Comparison of ENCODE assay signal across 11 cellular contexts in genomic region chr14:92659765-92660561, GRCh38.
DNase-seq lines count a peak whose midpoint lies in the region; ATAC-seq, FAIRE-seq and TF ChIP-seq lines count a peak whose summit lies in the region.
"Had no signal": no experiment of that assay in that cellular context is flagged by ENCODE, and none has a peak within 500 bp of the region (broad histone marks: within the 10 kb centered on the region; RNA-seq: fewer than 3 reads in every experiment).

No MANE protein-coding gene starts in this region.

- ATAC-seq in GM21390 (IDR thresholded peaks at IDR 0.05; ENCODE audit: unreplicated experiment) (no peak), GM18498 (IDR thresholded peaks at IDR 0.05; ENCODE audit: unreplicated experiment) (no peak), HG02571 (IDR thresholded peaks at IDR 0.05; ENCODE audit: unreplicated experiment) (no peak)

- 84% methylated on average over 7 of the region's 11 CpGs for WGBS in esophagus muscularis mucosa

- no peak for TF ChIP-seq CTCF in esophagus muscularis mucosa (IDR thresholded peaks at IDR 0.05)

- peaks cover 0 to 51% (median 30%) of the 10 kb centered on the region in 4 donors for H3K36me3 ChIP-seq in esophagus muscularis mucosa
- H3K36me3 ChIP-seq: uterus had no signal

- intact Hi-C loops in esophagus muscularis mucosa (cut with DNase I): no loop called here

- no peaks in the 10 kb centered on the region for H3K9me3 ChIP-seq in esophagus muscularis mucosa
- H3K9me3 ChIP-seq: SK-N-SH, uterus had no signal

- no peak for DNase-seq in GM12891 (ENCODE audit: insufficient read length, low spot score)
- DNase-seq in SIG-M5 treated with dmso at 0.1 percent for 504 hours (lab: John Stamatoyannopoulos, UW; ENCODE audit: unreplicated experiment): peak; percentile 96
- no peak for DNase-seq in esophagus muscularis mucosa (ENCODE audit: extremely low spot score)
- DNase-seq in pons (ENCODE audit: low spot score): peak; percentile 81
- no peak for DNase-seq in NCI-H2081 treated with DMSO at 0.1 percent for 48 hours (lab: John Stamatoyannopoulos, UW)
- DNase-seq: cortex of kidney, SK-N-SH, uterus had no signal

- H3K4me3 ChIP-seq in esophagus muscularis mucosa: no peak overlapping the region
- H3K4me3 ChIP-seq: uterus had no signal

- TF ChIP-seq POLR2A in GM12891 (IDR thresholded peaks at IDR 0.05; ENCODE audit: low read depth, low read length) (no peak), esophagus muscularis mucosa (IDR thresholded peaks at IDR 0.05; ENCODE audit: low read depth) (no peak)

- H3K27ac ChIP-seq in esophagus muscularis mucosa (replicated peaks in 1 of 4): peak overlapping the region; percentile 50 to 67 (median 60)

- peak; percentile 80 for FAIRE-seq in GM12891 (lab: Jason Lieb, UNC)

- no peak for TF ChIP-seq EP300 in esophagus muscularis mucosa (IDR thresholded peaks at IDR 0.05)

- no peaks in the 10 kb centered on the region for H3K27me3 ChIP-seq in esophagus muscularis mucosa
- H3K27me3 ChIP-seq: uterus had no signal

- H3K4me1 ChIP-seq in esophagus muscularis mucosa: peaks cover 24 to 38% (median 30%) of the 10 kb centered on the region in 4 donors
- H3K4me1 ChIP-seq: uterus had no signal

TF ChIP-seq in GM12891, 5 proteins besides CTCF, POLR2A, EP300 and RAD21:
- TF ChIP-seq POU2F2 (IDR thresholded peaks at IDR 0.05; ENCODE audit: low read depth, low read length): no peak
- TF ChIP-seq TAF1 (IDR thresholded peaks at IDR 0.05; ENCODE audit: low read depth, low read length): no peak
- TF ChIP-seq POLR2AphosphoS5 (IDR thresholded peaks at IDR 0.05; ENCODE audit: low read depth, low read length): no peak
- peak; percentile 68 for TF ChIP-seq SPI1 (IDR thresholded peaks at IDR 0.05; ENCODE audit: low read depth, low read length)
- TF ChIP-seq PAX5 (IDR thresholded peaks at IDR 0.05; ENCODE audit: insufficient read depth, low read length, severe bottlenecking): no peak

Comparison
In these comparisons a context has a peak if more than half of its experiments do, and no peak if none do; other contexts are left out.
1. DNase-seq: peak in SIG-M5 treated with dmso at 0.1 percent for 504 hours (single experiment) and pons (single experiment); none in GM12891 (single experiment), esophagus muscularis mucosa (single experiment) and NCI-H2081 treated with DMSO at 0.1 percent for 48 hours (single experiment).